Comparison of ENCODE assay signal across 20 cellular contexts in genomic region chr2:144455979-144456378, GRCh38.
DNase-seq lines count a peak whose midpoint lies in the region; ATAC-seq and TF ChIP-seq lines count a peak whose summit lies in the region.
"Had no signal": no experiment of that assay in that cellular context is flagged by ENCODE, and none has a peak within 500 bp of the region (broad histone marks: within the 10 kb centered on the region; RNA-seq: fewer than 3 reads in every experiment).

No MANE protein-coding gene starts in this region.

- CTCF ChIA-PET in activated CD8-positive, alpha-beta T cell treated with anti-CD3 and anti-CD28 coated beads for 36 hours (lab: Charles Lee) = no interaction called here

- peaks cover 7% of the 10 kb centered on the region for H3K79me1 ChIP-seq in mesenchymal stem cell (replicated peaks; ENCODE audit: low read length, poor library complexity, severe bottlenecking)

- H3K27ac Mint-ChIP-seq in activated T-cell treated with anti-CD3 and anti-CD28 coated beads, Interleukin-2, amount 50 U/mL, for 72 hours = peak overlapping the region; percentile 95
- no peak overlapping the region for H3K27ac Mint-ChIP-seq in activated CD8-positive, alpha-beta T cell treated with anti-CD3 and anti-CD28 coated beads for 36 hours

- H3K27ac ChIP-seq in caudate nucleus (ENCODE audit: low read depth, low read length) = peak overlapping the region; percentile 78
- no peak overlapping the region for H3K27ac ChIP-seq in mesenchymal stem cell (ENCODE audit: low read length, poor library complexity, severe bottlenecking)
- H3K27ac ChIP-seq in subcutaneous abdominal adipose tissue (ENCODE audit: low read depth, low read length) = peak overlapping the region; percentile 74
- H3K27ac ChIP-seq: VCaP had no signal

- H4K8ac ChIP-seq in mesenchymal stem cell (ENCODE audit: low read length) = no peak overlapping the region

- H2AFZ ChIP-seq in mesenchymal stem cell (ENCODE audit: low read depth, low read length) = no peak overlapping the region

- peaks cover 76% of the 10 kb centered on the region for H3K4me1 Mint-ChIP-seq in activated T-cell treated with anti-CD3 and anti-CD28 coated beads, Interleukin-2, amount 50 U/mL, for 72 hours (ENCODE audit: low read depth)
- H3K4me1 Mint-ChIP-seq in activated T-cell treated with anti-CD3 and anti-CD28 coated beads, Interleukin-2, amount 50 U/mL, for 4 hours (ENCODE audit: low read depth) = peaks cover 64% of the 10 kb centered on the region
- H3K4me1 Mint-ChIP-seq in activated CD8-positive, alpha-beta T cell treated with anti-CD3 and anti-CD28 coated beads for 36 hours (ENCODE audit: low read depth) = peaks cover 61% of the 10 kb centered on the region

- no peak overlapping the region for H3K4ac ChIP-seq in mesenchymal stem cell (ENCODE audit: low read depth in 1 of 2, low read length in 2 of 2)

- no peak overlapping the region for H2BK120ac ChIP-seq in mesenchymal stem cell (ENCODE audit: low read depth, low read length)

- H3K9me3 Mint-ChIP-seq in activated T-cell treated with anti-CD3 and anti-CD28 coated beads, Interleukin-2, amount 50 U/mL, for 72 hours = no peaks in the 10 kb centered on the region
- H3K9me3 Mint-ChIP-seq in activated T-cell treated with anti-CD3 and anti-CD28 coated beads, Interleukin-2, amount 50 U/mL, for 4 hours = no peaks in the 10 kb centered on the region
- no peaks in the 10 kb centered on the region for H3K9me3 Mint-ChIP-seq in activated CD8-positive, alpha-beta T cell treated with anti-CD3 and anti-CD28 coated beads for 36 hours
- H3K9me3 Mint-ChIP-seq: CD4-positive, alpha-beta memory T cell had no signal

- peaks cover 48% of the 10 kb centered on the region for H3K27me3 Mint-ChIP-seq in activated T-cell treated with anti-CD3 and anti-CD28 coated beads, Interleukin-2, amount 50 U/mL, for 72 hours (ENCODE audit: low read depth)
- peaks cover 8% of the 10 kb centered on the region for H3K27me3 Mint-ChIP-seq in activated T-cell treated with anti-CD3 and anti-CD28 coated beads, Interleukin-2, amount 50 U/mL, for 4 hours (ENCODE audit: low read depth)
- peaks cover 1% of the 10 kb centered on the region for H3K27me3 Mint-ChIP-seq in activated CD8-positive, alpha-beta T cell treated with anti-CD3 and anti-CD28 coated beads for 36 hours

- H3K36me3 ChIP-seq in mesenchymal stem cell (ENCODE audit: control insufficient read depth in 1 of 2, insufficient read depth in 2 of 2, low read depth in 1 of 2, low read length in 2 of 2) (peaks cover 0 to 11% of the 10 kb centered on the region in 2 experiments), subcutaneous abdominal adipose tissue (ENCODE audit: control insufficient read depth in 5 of 5, insufficient read depth in 5 of 5, low read length in 5 of 5) (no peaks in the 10 kb centered on the region), mucosa of descending colon (ENCODE audit: low read depth) (no peaks in the 10 kb centered on the region)
- H3K36me3 ChIP-seq: sigmoid colon, upper lobe of right lung had no signal

- no peak for TF ChIP-seq CTCF in mucosa of descending colon (IDR thresholded peaks at IDR 0.05)
- TF ChIP-seq CTCF in activated CD8-positive, alpha-beta T cell treated with anti-CD3 and anti-CD28 coated beads for 36 hours (IDR thresholded peaks at IDR 0.05) = no peak

- no peak overlapping the region for H2AK5ac ChIP-seq in mesenchymal stem cell (ENCODE audit: low read length, severe bottlenecking)

- no peak overlapping the region for H3K14ac ChIP-seq in mesenchymal stem cell (ENCODE audit: low read length in 2 of 2)

- H3K4me3 ChIP-seq in mesenchymal stem cell (ENCODE audit: insufficient read depth in 1 of 2, low read depth in 1 of 2, low read length in 2 of 2) (peak overlapping the region in 1 of 2 experiments; percentile 30), subcutaneous abdominal adipose tissue (ENCODE audit: low read depth in 1 of 5, low read length in 5 of 5) (no peak overlapping the region), mucosa of descending colon (no peak overlapping the region)
- H3K4me3 ChIP-seq: sigmoid colon, upper lobe of right lung had no signal

- peaks cover 0 to 2% of the 10 kb centered on the region in 2 donors for H3K36me3 Mint-ChIP-seq in activated T-cell treated with anti-CD3 and anti-CD28 coated beads, Interleukin-2, amount 50 U/mL, for 72 hours (ENCODE audit: insufficient read depth in 2 of 2)
- H3K36me3 Mint-ChIP-seq in activated T-cell treated with anti-CD3 and anti-CD28 coated beads, Interleukin-2, amount 50 U/mL, for 4 hours (ENCODE audit: insufficient read depth) = peaks cover 4% of the 10 kb centered on the region
- H3K36me3 Mint-ChIP-seq in activated CD8-positive, alpha-beta T cell treated with anti-CD3 and anti-CD28 coated beads for 36 hours (ENCODE audit: low read depth) = no peaks in the 10 kb centered on the region
- H3K36me3 Mint-ChIP-seq: CD4-positive, alpha-beta memory T cell had no signal

- no peak overlapping the region for H3K18ac ChIP-seq in mesenchymal stem cell (ENCODE audit: low read depth in 1 of 2, low read length in 2 of 2)

- no CpG with 5 or more reads among the region's 3 CpGs for WGBS in mesenchymal stem cell

- H3K9me3 ChIP-seq in mesenchymal stem cell (ENCODE audit: control insufficient read depth, low read length) = no peaks in the 10 kb centered on the region
- H3K9me3 ChIP-seq in subcutaneous abdominal adipose tissue (ENCODE audit: control insufficient read depth in 5 of 5, low read length in 5 of 5) = no peaks in the 10 kb centered on the region
- H3K9me3 ChIP-seq in mucosa of descending colon = no peaks in the 10 kb centered on the region
- H3K9me3 ChIP-seq: sigmoid colon, upper lobe of right lung had no signal

- no peak for DNase-seq in activated T-cell treated with anti-CD3 and anti-CD28 coated beads, Interleukin-2, amount 50 U/mL, for 72 hours
- DNase-seq in activated T-cell treated with anti-CD3 and anti-CD28 coated beads, Interleukin-2, amount 50 U/mL, for 4 hours = no peak
- DNase-seq in caudate nucleus (lab: John Stamatoyannopoulos, UW) = no peak
- no peak for DNase-seq in mesenchymal stem cell
- no peak for DNase-seq in mucosa of descending colon
- DNase-seq in activated CD8-positive, alpha-beta T cell treated with anti-CD3 and anti-CD28 coated beads for 36 hours = no peak
- DNase-seq in cerebellar nuclear complex (lab: John Stamatoyannopoulos, UW) = no peak
- DNase-seq: activated CD8-positive, alpha-beta memory T cell treated with anti-CD3 and anti-CD28 coated beads for 24 hours; CD4-positive, alpha-beta memory T cell; DND-41; effector memory CD4-positive, alpha-beta T cell; GOT3; MM.1S; NCI-H2029 treated with DMSO at 0.1 percent for 48 hours; sigmoid colon; stimulated activated CD4-positive, alpha-beta T cell treated with anti-CD3 and anti-CD28 coated beads, Interleukin-4, amount 100 ng/mL, for 4 hours; upper lobe of right lung had no signal

- no peak overlapping the region for H2BK12ac ChIP-seq in mesenchymal stem cell (ENCODE audit: low read length in 2 of 2)

- intact Hi-C loops in mucosa of descending colon (cut with DNase I, micrococcal nuclease) = no loop called here
- intact Hi-C loops in activated CD8-positive, alpha-beta T cell treated with anti-CD3 and anti-CD28 coated beads for 36 hours (cut with micrococcal nuclease) = loop anchor here (5.0 kb wide), 1 partner anchor 56 kb away; no protein-coding TSS in a partner anchor

- H4K91ac ChIP-seq in mesenchymal stem cell (ENCODE audit: low read length) = no peak overlapping the region

- peak overlapping the region in 1 of 2 donors; percentile 91 for H3K4me3 Mint-ChIP-seq in activated T-cell treated with anti-CD3 and anti-CD28 coated beads, Interleukin-2, amount 50 U/mL, for 72 hours
- H3K4me3 Mint-ChIP-seq in activated T-cell treated with anti-CD3 and anti-CD28 coated beads, Interleukin-2, amount 50 U/mL, for 4 hours = no peak overlapping the region
- H3K4me3 Mint-ChIP-seq in activated CD8-positive, alpha-beta T cell treated with anti-CD3 and anti-CD28 coated beads for 36 hours = no peak overlapping the region

- no peak overlapping the region for H2BK5ac ChIP-seq in mesenchymal stem cell (ENCODE audit: low read depth, low read length, poor library complexity, severe bottlenecking)

- POLR2A ChIA-PET in activated CD8-positive, alpha-beta T cell treated with anti-CD3 and anti-CD28 coated beads for 36 hours (lab: Charles Lee) = no interaction called here

- H2BK15ac ChIP-seq in mesenchymal stem cell (ENCODE audit: low read depth, poor library complexity, severe bottlenecking) = no peak overlapping the region

- H3K27me3 ChIP-seq in mesenchymal stem cell (ENCODE audit: control insufficient read depth in 1 of 2, insufficient read depth in 1 of 2, low read length in 2 of 2) = no peaks in the 10 kb centered on the region
- H3K27me3 ChIP-seq in subcutaneous abdominal adipose tissue (ENCODE audit: control insufficient read depth in 5 of 5, insufficient read depth in 4 of 5, low read length in 5 of 5) = no peaks in the 10 kb centered on the region
- H3K27me3 ChIP-seq: sigmoid colon, upper lobe of right lung had no signal

- H3K9ac ChIP-seq in mesenchymal stem cell (ENCODE audit: low read length) (peak overlapping the region; percentile 68), subcutaneous abdominal adipose tissue (ENCODE audit: low read length in 5 of 5) (no peak overlapping the region)

- H3K4me1 ChIP-seq in mesenchymal stem cell (ENCODE audit: control insufficient read depth, insufficient read depth, low read depth, low read length) = peaks cover 6% of the 10 kb centered on the region
- H3K4me1 ChIP-seq in subcutaneous abdominal adipose tissue (ENCODE audit: control insufficient read depth in 5 of 5, insufficient read depth in 5 of 5, low read length in 5 of 5) = peaks cover 2 to 58% (median 45%) of the 10 kb centered on the region in 5 donors
- no peaks in the 10 kb centered on the region for H3K4me1 ChIP-seq in mucosa of descending colon (ENCODE audit: low read depth)

- no peak overlapping the region for H3K4me2 ChIP-seq in mesenchymal stem cell (ENCODE audit: low read length, poor library complexity, severe bottlenecking)

- ATAC-seq in activated T-cell treated with anti-CD3 and anti-CD28 coated beads, Interleukin-2, amount 50 U/mL, for 72 hours (replicated peaks in 1 of 2) = no peak
- ATAC-seq in activated T-cell treated with anti-CD3 and anti-CD28 coated beads, Interleukin-2, amount 50 U/mL, for 4 hours = no peak
- no peak for ATAC-seq in mucosa of descending colon
- ATAC-seq in activated CD8-positive, alpha-beta T cell treated with anti-CD3 and anti-CD28 coated beads for 36 hours = no peak
- ATAC-seq: Panc1 had no signal

- H3K23ac ChIP-seq in mesenchymal stem cell (ENCODE audit: low read length in 2 of 2) = no peak overlapping the region
